Comparison of ENCODE assay signal across 9 cellular contexts in genomic region chr3:123586966-123587365, GRCh38. TPM values are rescaled to one million over a fixed set of nuclear protein-coding genes. Genes with fewer than 3 reads are reported as not detected.
A peak's percentile ranks its signal among the peaks of the same experiment; 100 is the strongest.
DNase-seq lines count a peak whose midpoint lies in the region; ATAC-seq, FAIRE-seq and TF ChIP-seq lines count a peak whose summit lies in the region.
"Had no signal": no experiment of that assay in that cellular context is flagged by ENCODE, and none has a peak within 500 bp of the region (broad histone marks: within the 10 kb centered on the region; RNA-seq: fewer than 3 reads in every experiment).

No MANE protein-coding gene starts in this region.

- DNase-seq in astrocyte (ENCODE audit: low read depth) (peak; percentile 62), mesenchymal stem cell (no peak), NCI-H1417 (lab: John Stamatoyannopoulos, UW) (no peak), dorsolateral prefrontal cortex (no peak)
- DNase-seq in stimulated activated CD4-positive, alpha-beta T cell treated with anti-CD3 and anti-CD28 coated beads, Interleukin-4, amount 100 ng/mL, for 1 hour: no peak

- no peak for TF ChIP-seq CTCF in astrocyte (IDR thresholded peaks at IDR 0.05; ENCODE audit: insufficient read depth, low read depth, low read length)
- TF ChIP-seq CTCF in dorsolateral prefrontal cortex (IDR thresholded peaks at IDR 0.05 in 54 of 56, conservative IDR thresholded peaks at IDR 0.05 in 2 of 56; ENCODE audit: low read depth in 1 of 56, partially characterized antibody in 56 of 56): no peak

- H3K4me2 ChIP-seq in BLaER1 (peak overlapping the region; percentile 89), astrocyte (ENCODE audit: low read length) (peak overlapping the region; percentile 89), mesenchymal stem cell (ENCODE audit: low read length, poor library complexity, severe bottlenecking) (no peak overlapping the region)

- H2BK120ac ChIP-seq in mesenchymal stem cell (ENCODE audit: low read depth, low read length): no peak overlapping the region

- H3K23ac ChIP-seq in mesenchymal stem cell (ENCODE audit: low read length in 2 of 2): no peak overlapping the region

- no peak overlapping the region for H3K4me3 ChIP-seq in BLaER1
- peak overlapping the region; percentile 75; the same call in 1 of the 2 replicates for H3K4me3 ChIP-seq in HUES6 (ENCODE audit: low read depth, low read length)
- H3K4me3 ChIP-seq in astrocyte (ENCODE audit: insufficient read depth, low read depth, low read length): no peak overlapping the region
- peak overlapping the region in 1 of 2 experiments; percentile 93 for H3K4me3 ChIP-seq in mesenchymal stem cell (ENCODE audit: insufficient read depth in 1 of 2, low read depth in 1 of 2, low read length in 2 of 2)
- peak overlapping the region in 16 of 59 donors; percentile 69 to 96 (median 91) for H3K4me3 ChIP-seq in dorsolateral prefrontal cortex

- H3K18ac ChIP-seq in mesenchymal stem cell (ENCODE audit: low read depth in 1 of 2, low read length in 2 of 2): no peak overlapping the region

- peaks cover 53% of the 10 kb centered on the region for H3K9me3 ChIP-seq in BLaER1
- peaks cover 45% of the 10 kb centered on the region for H3K9me3 ChIP-seq in HUES6 (ENCODE audit: control insufficient read depth, insufficient read depth, low read depth, low read length)
- H3K9me3 ChIP-seq in astrocyte (ENCODE audit: insufficient read depth, low read depth, low read length): peaks cover 8% of the 10 kb centered on the region
- peaks cover 6% of the 10 kb centered on the region for H3K9me3 ChIP-seq in mesenchymal stem cell (ENCODE audit: control insufficient read depth, low read length)

- H3K79me2 ChIP-seq in astrocyte (ENCODE audit: insufficient read depth, low read length): peaks cover 38% of the 10 kb centered on the region

- peaks cover 15% of the 10 kb centered on the region for H3K9me3 Mint-ChIP-seq in astrocyte (ENCODE audit: unreplicated experiment)

- H3K36me3 ChIP-seq in BLaER1 (peaks cover 46% of the 10 kb centered on the region), HUES6 (ENCODE audit: control insufficient read depth, insufficient read depth, low read length) (peaks cover 7% of the 10 kb centered on the region; the same call in 1 of the 2 replicates), astrocyte (ENCODE audit: insufficient read depth, low read length) (peaks cover 3% of the 10 kb centered on the region), mesenchymal stem cell (ENCODE audit: control insufficient read depth in 1 of 2, insufficient read depth in 2 of 2, low read depth in 1 of 2, low read length in 2 of 2) (peaks cover 11 to 16% of the 10 kb centered on the region in 2 experiments)

- no peak overlapping the region for H2BK5ac ChIP-seq in mesenchymal stem cell (ENCODE audit: low read depth, low read length, poor library complexity, severe bottlenecking)

- H3K4me1 Mint-ChIP-seq in astrocyte (ENCODE audit: low read depth, unreplicated experiment): peaks cover 2% of the 10 kb centered on the region

- no peak overlapping the region for H3K27ac Mint-ChIP-seq in astrocyte (ENCODE audit: unreplicated experiment)

- H2AK5ac ChIP-seq in mesenchymal stem cell (ENCODE audit: low read length, severe bottlenecking): no peak overlapping the region

- no peak overlapping the region for H4K91ac ChIP-seq in mesenchymal stem cell (ENCODE audit: low read length)

- H3K27me3 ChIP-seq in BLaER1: no peaks in the 10 kb centered on the region
- no peaks in the 10 kb centered on the region for H3K27me3 ChIP-seq in HUES6 (ENCODE audit: control insufficient read depth, insufficient read depth, low read length)
- H3K27me3 ChIP-seq in astrocyte (ENCODE audit: insufficient read depth, low read length): no peaks in the 10 kb centered on the region
- H3K27me3 ChIP-seq in mesenchymal stem cell (ENCODE audit: control insufficient read depth in 1 of 2, insufficient read depth in 1 of 2, low read length in 2 of 2): no peaks in the 10 kb centered on the region
- no peaks in the 10 kb centered on the region for H3K27me3 ChIP-seq in dorsolateral prefrontal cortex

- intact Hi-C loops in dorsolateral prefrontal cortex (cut with DNase I): loop anchor here in 1 of 2 donors (10.0 kb wide), 1 partner anchor 138 kb away; no protein-coding TSS in a partner anchor

- H2BK12ac ChIP-seq in mesenchymal stem cell (ENCODE audit: low read length in 2 of 2): no peak overlapping the region

- no CpG with 5 or more reads among the region's 2 CpGs for WGBS in mesenchymal stem cell

- H4K20me1 ChIP-seq in BLaER1 (no peaks in the 10 kb centered on the region), astrocyte (ENCODE audit: insufficient read depth, low read length) (peaks cover 22% of the 10 kb centered on the region)

- H3K36me3 Mint-ChIP-seq in astrocyte (ENCODE audit: low read depth, unreplicated experiment): peaks cover 23% of the 10 kb centered on the region

- no peak for ATAC-seq in GM19395 (IDR thresholded peaks at IDR 0.05; ENCODE audit: unreplicated experiment)

- H3K27ac ChIP-seq in BLaER1 (no peak overlapping the region), HUES6 (ENCODE audit: low read depth, low read length) (no peak overlapping the region), astrocyte (ENCODE audit: low read depth, low read length) (peak overlapping the region; percentile 94), mesenchymal stem cell (ENCODE audit: low read length, poor library complexity, severe bottlenecking) (peak overlapping the region; percentile 98), dorsolateral prefrontal cortex (no peak overlapping the region)

- H3K4ac ChIP-seq in mesenchymal stem cell (ENCODE audit: low read depth in 1 of 2, low read length in 2 of 2): no peak overlapping the region

- no peak overlapping the region for H3K4me3 Mint-ChIP-seq in astrocyte (ENCODE audit: unreplicated experiment)

- peaks cover 31% of the 10 kb centered on the region for H3K79me1 ChIP-seq in mesenchymal stem cell (replicated peaks; ENCODE audit: low read length, poor library complexity, severe bottlenecking)

- no peaks in the 10 kb centered on the region for H3K27me3 Mint-ChIP-seq in astrocyte (ENCODE audit: low read depth, unreplicated experiment)

- H3K4me1 ChIP-seq in BLaER1 (peaks cover 30% of the 10 kb centered on the region), HUES6 (ENCODE audit: control insufficient read depth, insufficient read depth, low read length) (no peaks in the 10 kb centered on the region; the same call in none of the 2 replicates), astrocyte (ENCODE audit: insufficient read depth, low read length) (peaks cover 23% of the 10 kb centered on the region), mesenchymal stem cell (ENCODE audit: control insufficient read depth, insufficient read depth, low read depth, low read length) (peaks cover 2% of the 10 kb centered on the region)

- H3K9ac ChIP-seq in BLaER1 (no peak overlapping the region), HUES6 (ENCODE audit: low read length) (no peak overlapping the region), astrocyte (ENCODE audit: low read length) (no peak overlapping the region), mesenchymal stem cell (ENCODE audit: low read length) (peak overlapping the region; percentile 89)

- no peak overlapping the region for H4K8ac ChIP-seq in mesenchymal stem cell (ENCODE audit: low read length)

- no peak for FAIRE-seq in astrocyte (lab: Jason Lieb, UNC)
- FAIRE-seq: H1 had no signal

- H2AFZ ChIP-seq in astrocyte (ENCODE audit: low read depth, low read length) (no peak overlapping the region), mesenchymal stem cell (ENCODE audit: low read depth, low read length) (no peak overlapping the region)

- no peak overlapping the region for H2BK15ac ChIP-seq in mesenchymal stem cell (ENCODE audit: low read depth, poor library complexity, severe bottlenecking)

- H3K14ac ChIP-seq in mesenchymal stem cell (ENCODE audit: low read length in 2 of 2): no peak overlapping the region

RNA-seq across cellular contexts. Expression of gene HACD2, which starts 2.1 kb away (rescaled TPM):
- total RNA-seq in astrocyte (31.4 and 34.3 TPM in 2 replicates), dorsolateral prefrontal cortex (10 to 100 TPM; 26.7 to 65.5 (median 39.9) TPM)
- polyA plus RNA-seq in mesenchymal stem cell (2013, experiment 1 of 2): 13.5 TPM
- 14.5 TPM for polyA plus RNA-seq in mesenchymal stem cell (2013, experiment 2 of 2)

Comparison
In these comparisons a context has a peak if more than half of its experiments do, and no peak if none do; other contexts are left out.
1. H3K27ac ChIP-seq: peak in astrocyte (single experiment) and mesenchymal stem cell (single experiment); none in BLaER1 (single experiment), HUES6 (single experiment) and dorsolateral prefrontal cortex (0 of 59).